18 cellular contexts compared by ENCODE assay signal in the genomic region with DNA sequence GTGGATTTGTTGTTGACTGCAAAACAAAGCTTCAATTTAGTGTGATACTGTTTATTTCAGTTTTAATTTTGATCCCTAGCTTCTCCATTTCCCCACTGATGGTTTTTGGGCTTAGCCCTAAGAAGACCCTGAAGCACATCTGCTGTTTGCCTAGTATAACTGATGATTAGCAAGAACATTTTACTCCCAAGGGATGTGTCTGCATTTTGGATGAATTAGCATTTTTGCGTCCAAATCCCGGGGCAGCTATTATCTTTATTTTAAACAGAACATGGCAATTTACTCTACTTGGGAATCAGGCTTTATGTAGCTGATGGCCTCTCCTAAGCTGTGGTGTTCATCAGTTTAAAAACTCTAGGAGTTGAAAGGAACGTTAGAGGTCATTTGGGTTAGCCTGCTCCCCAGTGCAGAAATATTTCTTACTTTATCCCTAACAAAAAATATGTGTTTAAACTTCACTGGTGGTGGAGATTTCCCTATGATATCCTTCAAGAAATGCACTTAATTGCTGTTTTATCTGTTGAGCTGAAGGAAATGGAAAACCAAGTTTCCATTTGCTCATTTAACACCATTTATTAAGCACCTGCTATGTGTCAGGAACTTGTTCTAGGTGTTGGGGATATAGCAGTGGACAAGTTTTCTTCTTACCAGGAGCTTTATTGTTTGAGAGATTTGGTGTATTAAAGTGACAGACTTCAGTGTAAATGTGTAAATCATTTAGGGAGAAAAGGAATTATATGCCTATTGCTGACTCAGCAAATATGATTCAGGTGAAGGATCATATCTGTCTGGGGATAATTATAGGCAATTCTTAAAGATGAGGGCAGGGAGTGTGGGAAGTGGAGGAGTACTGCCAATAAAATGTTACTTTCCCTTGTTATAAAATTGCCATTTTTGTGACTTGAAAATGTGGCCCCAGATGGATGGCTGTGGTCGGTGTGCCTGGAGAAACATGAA. TPM values are rescaled to one million over a fixed set of nuclear protein-coding genes. Genes with fewer than 3 reads are reported as not detected.
DNase-seq lines count a peak whose midpoint lies in the region; ATAC-seq and TF ChIP-seq lines count a peak whose summit lies in the region.
"Had no signal": no experiment of that assay in that cellular context is flagged by ENCODE, and none has a peak within 500 bp of the region (broad histone marks: within the 10 kb centered on the region; RNA-seq: fewer than 3 reads in every experiment).

No MANE protein-coding gene starts in this region.

- no peaks in the 10 kb centered on the region for H3K9me2 ChIP-seq in SK-N-SH

- no peaks in the 10 kb centered on the region for H3K27me3 ChIP-seq in SK-N-SH (ENCODE audit: insufficient read depth)
- no peaks in the 10 kb centered on the region for H3K27me3 ChIP-seq in smooth muscle cell (ENCODE audit: low read depth)
- H3K27me3 ChIP-seq in tibial nerve, result no peaks in the 10 kb centered on the region
- H3K27me3 ChIP-seq: adrenal gland had no signal

- ATAC-seq in SK-N-SH treated with all-trans-retinoic acid at 6 μM for 48 hours (no peak), GM21576 (IDR thresholded peaks at IDR 0.05; ENCODE audit: unreplicated experiment) (no peak)
- ATAC-seq: sciatic nerve; stimulated activated effector memory CD8-positive, alpha-beta T cell treated with anti-CD3 and anti-CD28 coated beads, Interleukin-12 subunit alpha, Interleukin-12 subunit beta, amount 100 ng/mL, for 72 hours had no signal

- POLR2A ChIA-PET in SK-N-SH (lab: Yijun Ruan, JAX), result no interaction called here

- no peaks in the 10 kb centered on the region for H3K9me3 ChIP-seq in SK-N-SH
- no peaks in the 10 kb centered on the region for H3K9me3 ChIP-seq in SK-N-MC (ENCODE audit: low read depth, low read length)
- H3K9me3 ChIP-seq in smooth muscle cell (replicated peaks; ENCODE audit: low read depth), result no peaks in the 10 kb centered on the region
- no peaks in the 10 kb centered on the region for H3K9me3 ChIP-seq in tibial nerve
- H3K9me3 ChIP-seq: adrenal gland had no signal

- peak overlapping the region in 1 of 2 experiments; percentile 94; a peak in 3 of 4 replicates for H3K4me3 ChIP-seq in SK-N-SH (ENCODE audit: low read depth in 2 of 2, low read length in 1 of 2)
- H3K4me3 ChIP-seq in SK-N-MC, result peak overlapping the region; percentile 38
- H3K4me3 ChIP-seq in fibroblast of the aortic adventitia (ENCODE audit: low read depth, low read length), result peak overlapping the region; percentile 91
- peak overlapping the region; percentile 97 for H3K4me3 ChIP-seq in smooth muscle cell
- H3K4me3 ChIP-seq in tibial nerve, result no peak overlapping the region
- H3K4me3 ChIP-seq: adrenal gland had no signal

- H3K4me1 ChIP-seq in SK-N-SH (ENCODE audit: control insufficient read depth in 1 of 2, insufficient read depth in 2 of 2, low read depth in 1 of 2, low read length in 1 of 2), result peaks cover 5 to 25% of the 10 kb centered on the region in 2 experiments; a peak in 3 of 4 replicates
- H3K4me1 ChIP-seq in smooth muscle cell (ENCODE audit: low read depth), result peaks cover 32% of the 10 kb centered on the region
- H3K4me1 ChIP-seq in tibial nerve, result peaks cover 0 to 39% (median 6%) of the 10 kb centered on the region in 4 donors

- TF ChIP-seq RAD21 in SK-N-SH (IDR thresholded peaks at IDR 0.05; ENCODE audit: low read length), result no peak

- H3K9ac ChIP-seq in SK-N-SH (peak overlapping the region; percentile 97; the same call in 1 of the 2 replicates), SK-N-MC (ENCODE audit: insufficient read length) (no peak overlapping the region), smooth muscle cell (ENCODE audit: low read depth) (no peak overlapping the region)

- WGBS in SK-N-SH (ENCODE audit: low lambda C conversion rate), result 90% methylated on average over 4 of the region's 4 CpGs
- 39% methylated on average over 4 of the region's 4 CpGs for WGBS in smooth muscle cell (ENCODE audit: low lambda C conversion rate)
- WGBS in tibial nerve, 2 donors, result 62 to 75% methylated on average over 4 of the region's 4 CpGs

- H2AFZ ChIP-seq in SK-N-SH (ENCODE audit: low read depth), result no peak overlapping the region
- H2AFZ ChIP-seq in smooth muscle cell (ENCODE audit: low read depth), result no peak overlapping the region

- no peak for TF ChIP-seq EP300 in SK-N-SH (IDR thresholded peaks at IDR 0.05; ENCODE audit: borderline replicate concordance in 1 of 2, low read depth in 1 of 2, low read length in 1 of 2)
- TF ChIP-seq EP300 in tibial nerve (IDR thresholded peaks at IDR 0.05), result no peak

- TF ChIP-seq CTCF in SK-N-SH (IDR thresholded peaks at IDR 0.05) (no peak), fibroblast of the aortic adventitia (IDR thresholded peaks at IDR 0.05; ENCODE audit: insufficient read depth, low read length) (no peak), smooth muscle cell (IDR thresholded peaks at IDR 0.05; ENCODE audit: borderline replicate concordance, insufficient read depth, poor library complexity, severe bottlenecking) (no peak), tibial nerve (IDR thresholded peaks at IDR 0.05) (no peak)

- CTCF ChIA-PET in SK-N-SH (lab: Yijun Ruan, JAX), result interaction anchor here (1.0 kb wide), 1 partner anchor 92 kb away, joined by 5 read pairs; no protein-coding TSS in a partner anchor

- no peak for DNase-seq in SK-N-SH
- peak; percentile 22 for DNase-seq in SK-N-MC (ENCODE audit: low read depth, low spot score)
- peak; percentile 42 for DNase-seq in fibroblast of the aortic adventitia (ENCODE audit: low read depth)
- no peak for DNase-seq in smooth muscle cell (lab: John Stamatoyannopoulos, UW; ENCODE audit: unreplicated experiment)
- no peak for DNase-seq in tibial nerve (ENCODE audit: low spot score in 2 of 2)
- DNase-seq in DMS53 treated with DMSO at 0.1 percent for 48 hours (lab: John Stamatoyannopoulos, UW; ENCODE audit: unreplicated experiment), result no peak
- DNase-seq: ACHN; activated CD4-positive, alpha-beta T cell treated with anti-CD3 and anti-CD28 coated beads, Interleukin-2, amount 10 ng/mL, durations not matched to agents 24 days and 14 days; activated T-cell treated with anti-CD3 and anti-CD28 coated beads, Interleukin-2, amount 50 U/mL, for 48 hours; adrenal gland; DMS53; NCI-H1930; NCI-H526 treated with DMSO at 0.1 percent for 48 hours had no signal

- H3K79me2 ChIP-seq in SK-N-SH (ENCODE audit: insufficient read depth) (peaks cover 98% of the 10 kb centered on the region), smooth muscle cell (ENCODE audit: low read depth) (peaks cover 91% of the 10 kb centered on the region)

- H3K4me2 ChIP-seq in SK-N-SH (peak overlapping the region; percentile 90), smooth muscle cell (peak overlapping the region; percentile 89)

- H3K36me3 ChIP-seq in SK-N-SH (replicated peaks in 1 of 2; ENCODE audit: control insufficient read depth in 1 of 2, insufficient read depth in 2 of 2, low read length in 1 of 2) (peaks cover 6 to 8% of the 10 kb centered on the region in 2 experiments), SK-N-MC (ENCODE audit: insufficient read depth, low read length) (no peaks in the 10 kb centered on the region), smooth muscle cell (ENCODE audit: low read depth) (no peaks in the 10 kb centered on the region), tibial nerve (no peaks in the 10 kb centered on the region)
- H3K36me3 ChIP-seq: adrenal gland had no signal

- TF ChIP-seq POLR2A in tibial nerve (IDR thresholded peaks at IDR 0.05), result no peak

- H3K27ac ChIP-seq in SK-N-SH (ENCODE audit: low read depth in 2 of 2, low read length in 1 of 2) (peak overlapping the region in 1 of 2 experiments; percentile 11; a peak in 1 of 4 replicates), SK-N-MC (no peak overlapping the region), smooth muscle cell (ENCODE audit: low read depth) (peak overlapping the region; percentile 89), tibial nerve (no peak overlapping the region)
- H3K27ac ChIP-seq: adrenal gland had no signal

- H3F3A ChIP-seq in SK-N-SH (replicated peaks; ENCODE audit: insufficient read depth) (no peaks in the 10 kb centered on the region), smooth muscle cell (ENCODE audit: low read depth) (no peaks in the 10 kb centered on the region)

- peaks cover 64% of the 10 kb centered on the region for H4K20me1 ChIP-seq in SK-N-SH (ENCODE audit: insufficient read depth)
- H4K20me1 ChIP-seq in smooth muscle cell (ENCODE audit: low read depth), result peaks cover 74% of the 10 kb centered on the region

TF ChIP-seq in SK-N-SH, 30 proteins besides CTCF, POLR2A, EP300 and RAD21 (continues in another document):
- TF ChIP-seq MEF2A (IDR thresholded peaks at IDR 0.05; ENCODE audit: borderline replicate concordance, low read depth) (no peak), SIN3A (IDR thresholded peaks at IDR 0.05; ENCODE audit: borderline replicate concordance, low read depth, low read length) (no peak)

TF ChIP-seq in SK-N-SH treated with all-trans-retinoic acid at 6 μM for 48 hours, 23 proteins besides CTCF, POLR2A, EP300 and RAD21 (continues in another document):
- TF ChIP-seq, protein P1, sequence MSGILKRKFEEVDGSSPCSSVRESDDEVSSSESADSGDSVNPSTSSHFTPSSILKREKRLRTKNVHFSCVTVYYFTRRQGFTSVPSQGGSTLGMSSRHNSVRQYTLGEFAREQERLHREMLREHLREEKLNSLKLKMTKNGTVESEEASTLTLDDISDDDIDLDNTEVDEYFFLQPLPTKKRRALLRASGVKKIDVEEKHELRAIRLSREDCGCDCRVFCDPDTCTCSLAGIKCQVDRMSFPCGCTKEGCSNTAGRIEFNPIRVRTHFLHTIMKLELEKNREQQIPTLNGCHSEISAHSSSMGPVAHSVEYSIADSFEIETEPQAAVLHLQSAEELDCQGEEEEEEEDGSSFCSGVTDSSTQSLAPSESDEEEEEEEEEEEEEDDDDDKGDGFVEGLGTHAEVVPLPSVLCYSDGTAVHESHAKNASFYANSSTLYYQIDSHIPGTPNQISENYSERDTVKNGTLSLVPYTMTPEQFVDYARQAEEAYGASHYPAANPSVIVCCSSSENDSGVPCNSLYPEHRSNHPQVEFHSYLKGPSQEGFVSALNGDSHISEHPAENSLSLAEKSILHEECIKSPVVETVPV (CRISPR knock-in tag; IDR thresholded peaks at IDR 0.05), result no peak
- TF ChIP-seq ZNF565 (CRISPR knock-in tag; conservative IDR thresholded peaks at IDR 0.05; ENCODE audit: low read depth) (no peak), ZFP30 (CRISPR knock-in tag; IDR thresholded peaks at IDR 0.05) (no peak)

RNA-seq across cellular contexts. Expression of a gene that starts 3.4 kb away (rescaled TPM):
- polyA plus RNA-seq in SK-N-SH (2012; rRNA removed) (47.4 and 81.9 TPM in 2 replicates), smooth muscle cell (144 and 157 TPM in 2 replicates)
- polyA plus RNA-seq in SK-N-SH (2012; cell fraction: cytosol; rRNA removed), result 75.6 and 89.3 TPM in 2 replicates
- 34.1 and 66.4 TPM in 2 replicates for polyA plus RNA-seq in SK-N-SH (2012; cell fraction: nucleus; rRNA removed)
- total RNA-seq in fibroblast of the aortic adventitia (ENCODE audit: low replicate concordance) (280 and 436 TPM in 2 replicates), smooth muscle cell (244 and 285 TPM in 2 replicates), tibial nerve (100 to 1,000 TPM; 111 to 205 (median 176) TPM)

RNA-seq across cellular contexts. Expression of a gene that starts 55.0 kb away (rescaled TPM):
- polyA plus RNA-seq in SK-N-SH (2012; rRNA removed) (0.05 and 0.06 TPM in 2 replicates), smooth muscle cell (0.81 and 6.8 TPM in 2 replicates)
- 0.01 and 0.04 TPM in 2 replicates for polyA plus RNA-seq in SK-N-SH (2012; cell fraction: cytosol; rRNA removed)
- 0.05 and 0.08 TPM in 2 replicates for polyA plus RNA-seq in SK-N-SH (2012; cell fraction: nucleus; rRNA removed)
- total RNA-seq in fibroblast of the aortic adventitia (ENCODE audit: low replicate concordance) (not detected in 2 replicates), smooth muscle cell (4.6 and 8.7 TPM in 2 replicates), tibial nerve (under 1 TPM in 2 of 4 donors, not detected in 2; 0.21 to 0.90 TPM)
- total RNA-seq: activated CD4-positive, alpha-beta T cell treated with anti-CD3 and anti-CD28 coated beads, Interleukin-2, amount 10 ng/mL, durations not matched to agents 24 days and 14 days; dermis microvascular lymphatic vessel endothelial cell; sciatic nerve had no signal

Comparison
In these comparisons a context has a peak if more than half of its experiments do, and no peak if none do; other contexts are left out.
1. DNase-seq: peak in SK-N-MC (single experiment) and fibroblast of the aortic adventitia (single experiment); none in SK-N-SH (single experiment), smooth muscle cell (single experiment), tibial nerve (0 of 2) and DMS53 treated with DMSO at 0.1 percent for 48 hours (single experiment).
2. H3K4me3 ChIP-seq: peak in SK-N-MC (single experiment), fibroblast of the aortic adventitia (single experiment) and smooth muscle cell (single experiment); none in tibial nerve (0 of 4).